38 cellular contexts compared by ENCODE assay signal in the genomic region with DNA sequence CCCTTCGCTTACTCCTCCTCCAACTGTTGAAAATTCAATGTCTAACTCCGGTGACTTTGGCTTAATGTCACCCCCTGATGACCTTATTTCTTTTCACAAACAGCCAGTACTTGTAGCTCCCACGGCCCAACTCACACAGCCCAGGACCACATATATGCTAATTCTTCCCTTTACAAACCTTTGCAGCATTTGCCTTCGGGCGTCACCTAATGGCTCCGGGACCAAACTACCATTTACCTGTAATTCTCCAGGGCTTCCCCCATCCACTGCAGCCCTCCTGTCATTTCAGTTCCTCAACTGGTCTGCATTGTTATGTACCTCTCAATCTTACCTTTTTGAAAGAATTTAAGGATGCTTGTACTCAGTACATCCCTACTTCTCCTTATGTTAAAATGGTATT. TPM values are rescaled to one million over a fixed set of nuclear protein-coding genes. Genes with fewer than 3 reads are reported as not detected.
"Had no signal": no experiment of that assay in that cellular context is flagged by ENCODE, and none has a peak within 500 bp of the region (broad histone marks: within the 10 kb centered on the region; RNA-seq: fewer than 3 reads in every experiment).

No MANE protein-coding gene starts in this region.

- H3K9me3 ChIP-seq: adrenal gland, gastrocnemius medialis had no signal

- H3K4me1 ChIP-seq: adrenal gland, body of pancreas, esophagus muscularis mucosa, foreskin keratinocyte, gastrocnemius medialis had no signal

- H3K9me3 Mint-ChIP-seq: activated CD4-positive, alpha-beta T cell treated with anti-CD3 and anti-CD28 coated beads, Interleukin-2, amount 10 ng/mL, durations not matched to agents 24 days and 14 days; T-helper 2 cell treated with Interferon-gamma antibody and Interleukin-4, amounts not matched to agents 5 μg/mL and 100 μg/mL, for 36 hours had no signal

- DNase-seq: activated CD4-positive, alpha-beta memory T cell treated with anti-CD3 and anti-CD28 coated beads for 36 hours; activated CD4-positive, alpha-beta T cell treated with anti-CD3 and anti-CD28 coated beads for 36 hours; activated CD4-positive, alpha-beta T cell treated with anti-CD3 and anti-CD28 coated beads, Interleukin-2, amount 10 ng/mL, durations not matched to agents 24 days and 14 days; activated CD4-positive, CD25-positive, alpha-beta regulatory T cell; activated CD4-positive, CD25-positive, alpha-beta regulatory T cell treated with anti-CD3 and anti-CD28 coated beads, Interleukin-2, amount 50 U/mL, for 72 hours; activated CD8-positive, alpha-beta memory T cell treated with anti-CD3 and anti-CD28 coated beads, Interleukin-2, amount 10 ng/mL, durations not matched to agents 7 days and 5 days; activated CD8-positive, alpha-beta memory T cell treated with anti-CD3 and anti-CD28 coated beads, Interleukin-2, amount 50 U/mL, for 4 hours; activated CD8-positive, alpha-beta T cell treated with anti-CD3 and anti-CD28 coated beads, Interleukin-2, amount 10 ng/mL, durations not matched to agents 7 days and 5 days; activated effector memory CD4-positive, alpha-beta T cell treated with anti-CD3 and anti-CD28 coated beads, Interleukin-2, amount 50 U/mL, for 16 hours; activated naive CD4-positive, alpha-beta T cell treated with anti-CD3 and anti-CD28 coated beads for 36 hours; activated naive CD8-positive, alpha-beta T cell treated with anti-CD3 and anti-CD28 coated beads for 36 hours; activated naive CD8-positive, alpha-beta T cell treated with anti-CD3 and anti-CD28 coated beads, Interleukin-2, amount 50 U/mL, for 24 hours; activated T-cell treated with anti-CD3 and anti-CD28 coated beads, Interleukin-2, amount 50 U/mL, for 1 hour; activated T-cell treated with anti-CD3 and anti-CD28 coated beads, Interleukin-2, amount 50 U/mL, for 48 hours; adrenal gland; amygdala; aorta; body of pancreas; caudate nucleus; cortex of kidney; dermis blood vessel endothelial cell; effector CD4-positive, alpha-beta T cell; effector memory CD8-positive, alpha-beta T cell; erythroblast; foreskin keratinocyte; gastrocnemius medialis; glutamatergic neuron; heart left ventricle; T-helper 17 cell; T1000; WERI-Rb-1 had no signal

- H3K4me1 Mint-ChIP-seq: activated CD4-positive, alpha-beta T cell treated with anti-CD3 and anti-CD28 coated beads for 36 hours; activated CD4-positive, alpha-beta T cell treated with anti-CD3 and anti-CD28 coated beads, Interleukin-2, amount 10 ng/mL, durations not matched to agents 24 days and 14 days; activated CD8-positive, alpha-beta memory T cell treated with anti-CD3 and anti-CD28 coated beads, Interleukin-2, amount 10 ng/mL, durations not matched to agents 7 days and 5 days; activated naive CD4-positive, alpha-beta T cell treated with anti-CD3 and anti-CD28 coated beads, Interleukin-2, amount 50 U/mL, for 24 hours; activated naive CD8-positive, alpha-beta T cell treated with anti-CD3 and anti-CD28 coated beads for 36 hours; activated naive CD8-positive, alpha-beta T cell treated with anti-CD3 and anti-CD28 coated beads, Interleukin-2, amount 50 U/mL, for 24 hours; T-helper 17 cell had no signal

- ATAC-seq: activated CD4-positive, alpha-beta T cell treated with anti-CD3 and anti-CD28 coated beads for 36 hours; activated CD8-positive, alpha-beta memory T cell treated with anti-CD3 and anti-CD28 coated beads, Interleukin-2, amount 10 ng/mL, durations not matched to agents 7 days and 5 days; activated CD8-positive, alpha-beta T cell treated with anti-CD3 and anti-CD28 coated beads, Interleukin-2, amount 10 ng/mL, durations not matched to agents 7 days and 5 days; activated naive CD8-positive, alpha-beta T cell treated with anti-CD3 and anti-CD28 coated beads, Interleukin-2, amount 50 U/mL, for 24 hours; body of pancreas; effector memory CD8-positive, alpha-beta T cell; foreskin keratinocyte; gastrocnemius medialis; heart left ventricle; T-helper 17 cell had no signal

- H3K27me3 ChIP-seq: adrenal gland, body of pancreas, esophagus muscularis mucosa, foreskin keratinocyte, gastrocnemius medialis, heart left ventricle had no signal

- H3K27me3 Mint-ChIP-seq: activated CD4-positive, alpha-beta T cell treated with anti-CD3 and anti-CD28 coated beads, Interleukin-2, amount 10 ng/mL, durations not matched to agents 24 days and 14 days; activated CD8-positive, alpha-beta memory T cell treated with anti-CD3 and anti-CD28 coated beads, Interleukin-2, amount 10 ng/mL, durations not matched to agents 7 days and 5 days; activated naive CD8-positive, alpha-beta T cell treated with anti-CD3 and anti-CD28 coated beads, Interleukin-2, amount 50 U/mL, for 24 hours had no signal

- H3K27ac Mint-ChIP-seq: activated CD4-positive, alpha-beta memory T cell treated with anti-CD3 and anti-CD28 coated beads for 36 hours; activated CD4-positive, alpha-beta T cell treated with anti-CD3 and anti-CD28 coated beads for 36 hours; activated CD4-positive, alpha-beta T cell treated with anti-CD3 and anti-CD28 coated beads, Interleukin-2, amount 10 ng/mL, durations not matched to agents 24 days and 14 days; activated CD8-positive, alpha-beta memory T cell treated with anti-CD3 and anti-CD28 coated beads, Interleukin-2, amount 10 ng/mL, durations not matched to agents 7 days and 5 days; activated CD8-positive, alpha-beta T cell treated with anti-CD3 and anti-CD28 coated beads, Interleukin-2, amount 10 ng/mL, durations not matched to agents 7 days and 5 days; activated naive CD4-positive, alpha-beta T cell treated with anti-CD3 and anti-CD28 coated beads for 36 hours; activated naive CD4-positive, alpha-beta T cell treated with anti-CD3 and anti-CD28 coated beads, Interleukin-2, amount 50 U/mL, for 24 hours; activated naive CD8-positive, alpha-beta T cell treated with anti-CD3 and anti-CD28 coated beads for 36 hours; activated naive CD8-positive, alpha-beta T cell treated with anti-CD3 and anti-CD28 coated beads, Interleukin-2, amount 50 U/mL, for 24 hours; activated T-helper 1 cell treated with anti-CD3 and anti-CD28 coated beads, Interleukin-12 subunit alpha, Interleukin-12 subunit beta, Interleukin-2, Interleukin-4 antibody, amounts not matched to agents 30 ng/mL and 10 ng/mL and 1 ng/mL, durations not matched to agents 14 hours and 24 hours and 36 hours; activated T-helper 2 cell treated with anti-CD3 and anti-CD28 coated beads, Interferon-gamma antibody, Interleukin-2, Interleukin-4, amounts not matched to agents 10 μg/mL and 5 μg/mL and 100 μg/mL, durations not matched to agents 14 hours and 24 hours and 36 hours; effector memory CD8-positive, alpha-beta T cell; T-helper 17 cell; T-helper 2 cell treated with Interferon-gamma antibody and Interleukin-4, amounts not matched to agents 5 μg/mL and 100 μg/mL, for 36 hours had no signal

- H3K27ac ChIP-seq: adrenal gland, body of pancreas, esophagus muscularis mucosa, foreskin keratinocyte, gastrocnemius medialis, heart left ventricle, WERI-Rb-1 had no signal

- H3K36me3 ChIP-seq: adrenal gland, esophagus muscularis mucosa, gastrocnemius medialis, heart left ventricle, WERI-Rb-1 had no signal

- H3K4me3 ChIP-seq: adrenal gland, body of pancreas, esophagus muscularis mucosa, gastrocnemius medialis, heart left ventricle had no signal

- H3K4me3 Mint-ChIP-seq: activated CD4-positive, alpha-beta memory T cell treated with anti-CD3 and anti-CD28 coated beads for 36 hours; activated CD4-positive, alpha-beta T cell treated with anti-CD3 and anti-CD28 coated beads for 36 hours; activated CD4-positive, alpha-beta T cell treated with anti-CD3 and anti-CD28 coated beads, Interleukin-2, amount 10 ng/mL, durations not matched to agents 24 days and 14 days; activated CD8-positive, alpha-beta memory T cell treated with anti-CD3 and anti-CD28 coated beads, Interleukin-2, amount 10 ng/mL, durations not matched to agents 7 days and 5 days; activated CD8-positive, alpha-beta T cell treated with anti-CD3 and anti-CD28 coated beads, Interleukin-2, amount 10 ng/mL, durations not matched to agents 7 days and 5 days; activated naive CD4-positive, alpha-beta T cell treated with anti-CD3 and anti-CD28 coated beads for 36 hours; activated naive CD4-positive, alpha-beta T cell treated with anti-CD3 and anti-CD28 coated beads, Interleukin-2, amount 50 U/mL, for 24 hours; activated naive CD8-positive, alpha-beta T cell treated with anti-CD3 and anti-CD28 coated beads for 36 hours; activated naive CD8-positive, alpha-beta T cell treated with anti-CD3 and anti-CD28 coated beads, Interleukin-2, amount 50 U/mL, for 24 hours; activated T-helper 1 cell treated with anti-CD3 and anti-CD28 coated beads, Interleukin-12 subunit alpha, Interleukin-12 subunit beta, Interleukin-2, Interleukin-4 antibody, amounts not matched to agents 30 ng/mL and 10 ng/mL and 1 ng/mL, durations not matched to agents 14 hours and 24 hours and 36 hours; effector memory CD8-positive, alpha-beta T cell; T-helper 17 cell; T-helper 2 cell treated with Interferon-gamma antibody and Interleukin-4, amounts not matched to agents 5 μg/mL and 100 μg/mL, for 36 hours had no signal

- H3K36me3 Mint-ChIP-seq: activated CD8-positive, alpha-beta memory T cell treated with anti-CD3 and anti-CD28 coated beads, Interleukin-2, amount 10 ng/mL, durations not matched to agents 7 days and 5 days; activated naive CD4-positive, alpha-beta T cell treated with anti-CD3 and anti-CD28 coated beads, Interleukin-2, amount 50 U/mL, for 24 hours; activated naive CD8-positive, alpha-beta T cell treated with anti-CD3 and anti-CD28 coated beads for 36 hours had no signal

RNA-seq across cellular contexts. Expression of a gene that starts 29.8 kb away (rescaled TPM):
- total RNA-seq: activated CD4-positive, alpha-beta memory T cell treated with anti-CD3 and anti-CD28 coated beads for 36 hours; activated CD4-positive, alpha-beta T cell treated with anti-CD3 and anti-CD28 coated beads for 36 hours; activated CD4-positive, alpha-beta T cell treated with anti-CD3 and anti-CD28 coated beads, Interleukin-2, amount 10 ng/mL, durations not matched to agents 24 days and 14 days; activated CD8-positive, alpha-beta memory T cell treated with anti-CD3 and anti-CD28 coated beads for 36 hours; activated CD8-positive, alpha-beta memory T cell treated with anti-CD3 and anti-CD28 coated beads, Interleukin-2, amount 10 ng/mL, durations not matched to agents 7 days and 5 days; activated CD8-positive, alpha-beta T cell treated with anti-CD3 and anti-CD28 coated beads, Interleukin-2, amount 10 ng/mL, durations not matched to agents 7 days and 5 days; activated naive CD4-positive, alpha-beta T cell treated with anti-CD3 and anti-CD28 coated beads for 36 hours; activated naive CD8-positive, alpha-beta T cell treated with anti-CD3 and anti-CD28 coated beads for 36 hours; activated T-helper 1 cell treated with anti-CD3 and anti-CD28 coated beads, Interleukin-12 subunit alpha, Interleukin-12 subunit beta, Interleukin-2, Interleukin-4 antibody, amounts not matched to agents 30 ng/mL and 10 ng/mL and 1 ng/mL, durations not matched to agents 14 hours and 24 hours and 36 hours; activated T-helper 2 cell treated with anti-CD3 and anti-CD28 coated beads, Interferon-gamma antibody, Interleukin-2, Interleukin-4, amounts not matched to agents 10 μg/mL and 5 μg/mL and 100 μg/mL, durations not matched to agents 14 hours and 24 hours and 36 hours; adrenal gland; aorta; body of pancreas; chondrocyte; dermis blood vessel endothelial cell; esophagus muscularis mucosa; foreskin keratinocyte; gastrocnemius medialis; heart left ventricle; T-helper 17 cell had no signal
- polyA plus RNA-seq: adrenal gland, aorta, foreskin keratinocyte, heart left ventricle had no signal

RNA-seq across cellular contexts. Expression of a gene that starts 47.2 kb away (rescaled TPM):
- total RNA-seq: activated CD4-positive, alpha-beta memory T cell treated with anti-CD3 and anti-CD28 coated beads for 36 hours; activated CD4-positive, alpha-beta T cell treated with anti-CD3 and anti-CD28 coated beads for 36 hours; activated CD4-positive, alpha-beta T cell treated with anti-CD3 and anti-CD28 coated beads, Interleukin-2, amount 10 ng/mL, durations not matched to agents 24 days and 14 days; activated CD8-positive, alpha-beta memory T cell treated with anti-CD3 and anti-CD28 coated beads for 36 hours; activated CD8-positive, alpha-beta memory T cell treated with anti-CD3 and anti-CD28 coated beads, Interleukin-2, amount 10 ng/mL, durations not matched to agents 7 days and 5 days; activated CD8-positive, alpha-beta T cell treated with anti-CD3 and anti-CD28 coated beads, Interleukin-2, amount 10 ng/mL, durations not matched to agents 7 days and 5 days; activated naive CD4-positive, alpha-beta T cell treated with anti-CD3 and anti-CD28 coated beads for 36 hours; activated naive CD8-positive, alpha-beta T cell treated with anti-CD3 and anti-CD28 coated beads for 36 hours; activated T-helper 1 cell treated with anti-CD3 and anti-CD28 coated beads, Interleukin-12 subunit alpha, Interleukin-12 subunit beta, Interleukin-2, Interleukin-4 antibody, amounts not matched to agents 30 ng/mL and 10 ng/mL and 1 ng/mL, durations not matched to agents 14 hours and 24 hours and 36 hours; activated T-helper 2 cell treated with anti-CD3 and anti-CD28 coated beads, Interferon-gamma antibody, Interleukin-2, Interleukin-4, amounts not matched to agents 10 μg/mL and 5 μg/mL and 100 μg/mL, durations not matched to agents 14 hours and 24 hours and 36 hours; adrenal gland; body of pancreas; chondrocyte; dermis blood vessel endothelial cell; esophagus muscularis mucosa; foreskin keratinocyte; gastrocnemius medialis; T-helper 17 cell had no signal
- polyA plus RNA-seq: adrenal gland, aorta, foreskin keratinocyte, heart left ventricle had no signal
